Comparison of ENCODE assay signal across 19 cellular contexts in the genomic region with DNA sequence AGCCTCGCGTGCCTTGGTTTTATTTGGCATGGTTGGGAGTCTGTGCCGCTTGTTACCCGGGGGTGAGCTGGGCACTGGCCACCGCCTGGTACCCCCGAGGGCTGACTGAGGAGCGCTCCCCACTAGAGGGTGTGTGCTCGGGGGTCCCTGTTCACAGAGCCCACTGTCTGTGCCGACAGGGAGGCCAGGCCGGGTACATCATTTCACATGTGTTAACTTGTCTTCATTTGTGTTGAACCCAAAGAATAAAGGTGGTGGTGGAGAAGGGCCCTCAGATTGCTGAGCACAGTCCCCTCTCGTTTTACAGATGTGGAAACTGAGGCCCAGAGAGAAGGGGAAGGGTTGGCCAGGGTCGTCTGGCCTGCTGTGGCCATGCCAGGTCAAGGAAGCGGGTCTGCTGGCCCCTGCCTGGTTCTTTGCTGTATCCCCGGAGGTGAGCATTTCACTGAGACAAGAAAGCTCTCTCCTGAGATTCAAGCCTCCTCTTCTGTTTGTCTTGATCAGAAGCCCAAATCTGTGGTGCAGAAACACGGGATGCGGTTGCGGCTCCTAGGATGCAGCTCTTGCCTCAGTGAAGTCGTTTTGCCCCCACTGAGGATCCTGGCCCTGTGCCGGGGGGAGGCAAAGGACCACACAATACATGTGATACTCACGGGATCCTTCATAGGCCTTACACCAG.
DNase-seq lines count a peak whose midpoint lies in the region; ATAC-seq and TF ChIP-seq lines count a peak whose summit lies in the region.
"Had no signal": no experiment of that assay in that cellular context is flagged by ENCODE, and none has a peak within 500 bp of the region (broad histone marks: within the 10 kb centered on the region; RNA-seq: fewer than 3 reads in every experiment).

No MANE protein-coding gene starts in this region.

- H3K27ac Mint-ChIP-seq in neural crest cell (ENCODE audit: unreplicated experiment): peak overlapping the region; percentile 57
- no peak overlapping the region for H3K27ac Mint-ChIP-seq in endothelial cell (ENCODE audit: unreplicated experiment)
- H3K27ac Mint-ChIP-seq: CD4-positive, alpha-beta memory T cell; GM23338; HFFc6 had no signal

- H3K4me3 Mint-ChIP-seq in neural crest cell (no peak overlapping the region), endothelial cell (ENCODE audit: unreplicated experiment) (no peak overlapping the region)
- H3K4me3 Mint-ChIP-seq: CD14-positive monocyte; CD4-positive, alpha-beta memory T cell; GM23338; HFFc6 had no signal

- H3K36me3 Mint-ChIP-seq in neural crest cell (ENCODE audit: low read depth) (peaks cover 56% of the 10 kb centered on the region), endothelial cell (ENCODE audit: low read depth, unreplicated experiment) (peaks cover 65% of the 10 kb centered on the region)
- H3K36me3 Mint-ChIP-seq: CD14-positive monocyte had no signal

- POLR2A ChIA-PET in HEK293T (lab: Yijun Ruan, JAX): no interaction called here

- TF ChIP-seq CTCF in left ventricle myocardium inferior (IDR thresholded peaks at IDR 0.05; ENCODE audit: borderline replicate concordance) (no peak), neural crest cell (conservative IDR thresholded peaks at IDR 0.05) (no peak), endothelial cell (IDR thresholded peaks at IDR 0.05; ENCODE audit: unreplicated experiment) (no peak)

- DNase-seq in left cardiac atrium: peak; percentile 11
- no peak for DNase-seq in left ventricle myocardium inferior
- no peak for DNase-seq in neural crest cell (ENCODE audit: low read depth, low spot score)
- DNase-seq in sciatic nerve (ENCODE audit: low spot score): no peak
- DNase-seq in SIG-M5 treated with dmso at 0.1 percent for 504 hours (lab: John Stamatoyannopoulos, UW; ENCODE audit: unreplicated experiment): no peak
- DNase-seq in endothelial cell (ENCODE audit: low spot score): no peak
- DNase-seq in HEK293T (ENCODE audit: extremely low spot score): no peak
- DNase-seq: AML-193; Calu3; CD4-positive, alpha-beta memory T cell; DMS79 treated with DMSO at 0.1 percent for 48 hours; GF-D8; HCEC 1CT; HFFc6 had no signal

- H3K36me3 ChIP-seq in left ventricle myocardium inferior: peaks cover 14% of the 10 kb centered on the region

- ATAC-seq in left cardiac atrium (no peak), esophagus mucosa (peak; percentile 30), sciatic nerve (peak; percentile 41)
- ATAC-seq: A549, GM23338 had no signal

- no peaks in the 10 kb centered on the region for H3K27me3 Mint-ChIP-seq in neural crest cell (ENCODE audit: low read depth)
- peaks cover 5% of the 10 kb centered on the region for H3K27me3 Mint-ChIP-seq in endothelial cell (ENCODE audit: unreplicated experiment)

- peaks cover 18% of the 10 kb centered on the region for H3K9me3 Mint-ChIP-seq in neural crest cell
- peaks cover 10% of the 10 kb centered on the region for H3K9me3 Mint-ChIP-seq in endothelial cell (ENCODE audit: unreplicated experiment)

- CTCF ChIA-PET in HEK293T (lab: Yijun Ruan, JAX): interaction anchor here (1.2 kb wide), 1 partner anchor 9 kb away, joined by 3 read pairs; no protein-coding TSS in a partner anchor

- H3K4me3 ChIP-seq in left ventricle myocardium inferior: no peak overlapping the region
- H3K4me3 ChIP-seq: A549, GM23338 had no signal

- H3K4me1 ChIP-seq in left ventricle myocardium inferior: peaks cover 14% of the 10 kb centered on the region
- H3K4me1 ChIP-seq: A549 had no signal

- H3K4me1 Mint-ChIP-seq in neural crest cell: no peaks in the 10 kb centered on the region
- H3K4me1 Mint-ChIP-seq in endothelial cell (ENCODE audit: unreplicated experiment): no peaks in the 10 kb centered on the region
- H3K4me1 Mint-ChIP-seq: CD14-positive monocyte; CD4-positive, alpha-beta memory T cell had no signal

- peaks cover 13% of the 10 kb centered on the region for H3K27me3 ChIP-seq in left ventricle myocardium inferior (ENCODE audit: low read depth)

- intact Hi-C loops in left cardiac atrium (cut with DNase I) (no loop called here), left ventricle myocardium inferior (cut with micrococcal nuclease) (no loop called here), sciatic nerve (cut with DNase I) (no loop called here)

- H3K27ac ChIP-seq in left ventricle myocardium inferior (replicated peaks): no peak overlapping the region
- H3K27ac ChIP-seq: 22Rv1, A549 had no signal

- H3K9me3 ChIP-seq in left ventricle myocardium inferior (replicated peaks): peaks cover 16% of the 10 kb centered on the region

TF ChIP-seq in HEK293T, 16 proteins besides CTCF, POLR2A, EP300 and RAD21:
- TF ChIP-seq SP1 (IDR thresholded peaks at IDR 0.05) (no peak), FOXA1 (IDR thresholded peaks at IDR 0.05) (no peak), HDGF (IDR thresholded peaks at IDR 0.05; ENCODE audit: borderline replicate concordance) (no peak), CTBP1 (IDR thresholded peaks at IDR 0.05; ENCODE audit: borderline replicate concordance) (no peak), FOXM1 (IDR thresholded peaks at IDR 0.05; ENCODE audit: borderline replicate concordance) (no peak), LEF1 (IDR thresholded peaks at IDR 0.05; ENCODE audit: borderline replicate concordance) (no peak), L3MBTL2 (conservative IDR thresholded peaks at IDR 0.05) (no peak), BHLHE40 (IDR thresholded peaks at IDR 0.05; ENCODE audit: borderline replicate concordance) (no peak), NFRKB (IDR thresholded peaks at IDR 0.05) (no peak), TARDBP (IDR thresholded peaks at IDR 0.05) (no peak)
- TF ChIP-seq, protein P1, sequence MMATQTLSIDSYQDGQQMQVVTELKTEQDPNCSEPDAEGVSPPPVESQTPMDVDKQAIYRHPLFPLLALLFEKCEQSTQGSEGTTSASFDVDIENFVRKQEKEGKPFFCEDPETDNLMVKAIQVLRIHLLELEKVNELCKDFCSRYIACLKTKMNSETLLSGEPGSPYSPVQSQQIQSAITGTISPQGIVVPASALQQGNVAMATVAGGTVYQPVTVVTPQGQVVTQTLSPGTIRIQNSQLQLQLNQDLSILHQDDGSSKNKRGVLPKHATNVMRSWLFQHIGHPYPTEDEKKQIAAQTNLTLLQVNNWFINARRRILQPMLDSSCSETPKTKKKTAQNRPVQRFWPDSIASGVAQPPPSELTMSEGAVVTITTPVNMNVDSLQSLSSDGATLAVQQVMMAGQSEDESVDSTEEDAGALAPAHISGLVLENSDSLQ (IDR thresholded peaks at IDR 0.05): no peak
TF ChIP-seq in HEK293T: peak in this region for 0.

Comparison
In these comparisons a context has a peak if more than half of its experiments do, and no peak if none do; other contexts are left out.
1. ATAC-seq: peak in esophagus mucosa (single experiment) and sciatic nerve (single experiment); none in left cardiac atrium (0 of 2).